In the genomic region with DNA sequence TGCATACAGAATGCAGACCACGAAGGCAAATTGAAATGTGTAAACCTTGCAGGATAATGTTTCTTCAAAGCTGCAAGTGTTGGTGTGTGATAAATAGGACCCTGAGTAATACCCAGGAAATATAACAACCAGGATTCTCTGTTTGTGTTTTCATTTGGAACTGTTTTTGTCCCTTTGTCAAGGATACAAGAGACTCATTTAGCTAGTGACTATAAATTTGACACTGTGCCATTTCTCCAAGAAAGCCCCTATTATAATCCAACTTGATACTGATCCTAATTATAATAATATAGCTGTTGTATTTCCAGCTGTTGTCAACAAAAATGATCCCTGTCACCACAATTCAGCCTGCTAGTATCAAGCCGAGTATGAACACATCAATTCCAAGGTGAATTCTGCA, we compare ENCODE assay signal across 19 cellular contexts.
"Had no signal": no experiment of that assay in that cellular context is flagged by ENCODE, and none has a peak within 500 bp of the region (broad histone marks: within the 10 kb centered on the region; RNA-seq: fewer than 3 reads in every experiment).

No MANE protein-coding gene starts in this region.

- H3K27ac ChIP-seq: foreskin keratinocyte, hepatocyte, upper lobe of right lung, WERI-Rb-1 had no signal

- DNase-seq: activated CD4-positive, alpha-beta T cell treated with anti-CD3 and anti-CD28 coated beads, Interleukin-2, amount 50 U/mL, for 1 hour; activated CD4-positive, CD25-positive, alpha-beta regulatory T cell treated with anti-CD3 and anti-CD28 coated beads, Interleukin-2, amount 50 U/mL, for 72 hours; activated CD8-positive, alpha-beta T cell treated with anti-CD3 and anti-CD28 coated beads, Interleukin-2, amount 10 ng/mL, durations not matched to agents 7 days and 5 days; activated gamma-delta T cell treated with Interleukin-2 at 50 U/mL for 16 hours; aorta; dermis blood vessel endothelial cell; effector memory CD4-positive, alpha-beta T cell; foreskin keratinocyte; glutamatergic neuron; mesenchymal stem cell; naive B cell; retina; stimulated activated CD4-positive, alpha-beta T cell treated with anti-CD3 and anti-CD28 coated beads, Interleukin-2, amount 100 ng/mL, for 48 hours; stimulated activated CD8-positive, alpha-beta memory T cell treated with anti-CD3 and anti-CD28 coated beads, Interleukin-4, amount 100 ng/mL, for 48 hours; stimulated activated naive B cell treated with anti-CD40 and anti-IgM and Interleukin-4, amounts not matched to agents 10 μg/mL and 1 μg/mL and 100 μg/mL, for 72 hours; T-cell; upper lobe of right lung; WERI-Rb-1 had no signal

- H3K4me3 ChIP-seq: hepatocyte, upper lobe of right lung had no signal

- ATAC-seq: activated CD8-positive, alpha-beta T cell treated with anti-CD3 and anti-CD28 coated beads, Interleukin-2, amount 10 ng/mL, durations not matched to agents 7 days and 5 days; foreskin keratinocyte; stimulated activated naive B cell treated with anti-CD40 and anti-IgM and Interleukin-4, amounts not matched to agents 10 μg/mL and 1 μg/mL and 100 μg/mL, for 72 hours; T-cell; upper lobe of right lung had no signal

- H3K27me3 ChIP-seq: foreskin keratinocyte, hepatocyte, upper lobe of right lung had no signal
